1 cellular context compared by ENCODE assay signal in the genomic region with DNA sequence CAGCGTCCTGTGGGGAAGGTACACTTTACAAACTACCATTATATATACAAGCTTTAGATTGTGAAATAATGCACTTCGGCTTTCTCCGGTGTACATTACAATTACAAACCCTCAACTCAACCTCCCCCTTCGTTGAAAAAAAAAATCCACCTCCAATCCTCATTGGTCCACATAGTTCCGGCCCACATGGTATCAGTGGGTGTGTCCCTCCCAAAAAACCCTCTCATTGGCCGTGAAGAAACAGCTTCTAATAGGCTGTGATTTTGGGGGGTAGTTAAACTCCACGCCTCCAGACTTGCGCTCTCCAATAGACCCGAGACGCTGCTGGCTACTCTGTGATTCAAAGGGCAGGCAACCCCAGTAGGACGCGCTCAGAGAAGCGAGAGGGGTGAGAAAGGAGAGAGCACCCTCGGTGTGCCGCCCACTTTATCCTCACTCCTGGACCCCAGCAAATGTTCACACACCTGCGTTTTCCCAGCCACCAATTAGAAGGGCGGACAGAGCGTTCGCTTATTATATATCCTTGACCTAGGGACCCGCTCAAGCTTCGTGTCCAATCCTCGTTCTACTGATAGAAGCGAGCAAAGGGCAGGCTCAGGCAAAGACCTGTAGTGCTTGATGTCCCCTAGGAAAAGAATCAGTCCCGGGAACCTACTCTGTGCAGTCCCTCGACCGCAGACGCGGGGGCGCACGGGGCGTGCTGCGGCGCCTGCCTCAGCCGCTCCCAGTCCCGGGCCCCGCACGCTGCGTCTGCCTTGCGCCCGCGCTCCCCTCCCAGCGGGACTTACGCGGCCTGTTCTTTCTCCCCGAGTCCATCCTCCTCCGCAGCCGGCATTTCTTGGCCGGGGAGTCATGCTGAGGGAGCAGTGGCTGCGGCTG.
A peak's percentile ranks its signal among the peaks of the same experiment; 100 is the strongest.
TF ChIP-seq lines count a peak whose summit lies in the region.

No MANE protein-coding gene starts in this region.

TF ChIP-seq in Ishikawa, 13 proteins besides CTCF, POLR2A, EP300 and RAD21:
- TF ChIP-seq USF1 (IDR thresholded peaks at IDR 0.05) (peak; percentile 70), TCF12 (IDR thresholded peaks at IDR 0.05; ENCODE audit: low read depth) (peak; percentile 11; the same call in 1 of the 2 replicates), EGR1 (IDR thresholded peaks at IDR 0.05) (0 out of 2 replicates have a peak, but pooled peaks have one; percentile 18), CREB1 (IDR thresholded peaks at IDR 0.05; ENCODE audit: low read depth) (no peak), MAX (IDR thresholded peaks at IDR 0.05) (peak; percentile 70; the same call in 1 of the 2 replicates), FOXM1 (IDR thresholded peaks at IDR 0.05; ENCODE audit: borderline replicate concordance, low read depth) (peak; percentile 40; the same call in 1 of the 2 replicates), ZBTB7A (IDR thresholded peaks at IDR 0.05; ENCODE audit: low read depth) (no peak), CEBPB (IDR thresholded peaks at IDR 0.05) (peak; percentile 97), TEAD4 (IDR thresholded peaks at IDR 0.05) (no peak), YY1 (IDR thresholded peaks at IDR 0.05; ENCODE audit: low read depth) (no peak; the same call in 1 of the 2 replicates), NFIC (IDR thresholded peaks at IDR 0.05) (0 out of 2 replicates have a peak, but pooled peaks have one; percentile 2), TAF1 (IDR thresholded peaks at IDR 0.05; ENCODE audit: low read depth) (peak; percentile 97)
- TF ChIP-seq, protein P1, sequence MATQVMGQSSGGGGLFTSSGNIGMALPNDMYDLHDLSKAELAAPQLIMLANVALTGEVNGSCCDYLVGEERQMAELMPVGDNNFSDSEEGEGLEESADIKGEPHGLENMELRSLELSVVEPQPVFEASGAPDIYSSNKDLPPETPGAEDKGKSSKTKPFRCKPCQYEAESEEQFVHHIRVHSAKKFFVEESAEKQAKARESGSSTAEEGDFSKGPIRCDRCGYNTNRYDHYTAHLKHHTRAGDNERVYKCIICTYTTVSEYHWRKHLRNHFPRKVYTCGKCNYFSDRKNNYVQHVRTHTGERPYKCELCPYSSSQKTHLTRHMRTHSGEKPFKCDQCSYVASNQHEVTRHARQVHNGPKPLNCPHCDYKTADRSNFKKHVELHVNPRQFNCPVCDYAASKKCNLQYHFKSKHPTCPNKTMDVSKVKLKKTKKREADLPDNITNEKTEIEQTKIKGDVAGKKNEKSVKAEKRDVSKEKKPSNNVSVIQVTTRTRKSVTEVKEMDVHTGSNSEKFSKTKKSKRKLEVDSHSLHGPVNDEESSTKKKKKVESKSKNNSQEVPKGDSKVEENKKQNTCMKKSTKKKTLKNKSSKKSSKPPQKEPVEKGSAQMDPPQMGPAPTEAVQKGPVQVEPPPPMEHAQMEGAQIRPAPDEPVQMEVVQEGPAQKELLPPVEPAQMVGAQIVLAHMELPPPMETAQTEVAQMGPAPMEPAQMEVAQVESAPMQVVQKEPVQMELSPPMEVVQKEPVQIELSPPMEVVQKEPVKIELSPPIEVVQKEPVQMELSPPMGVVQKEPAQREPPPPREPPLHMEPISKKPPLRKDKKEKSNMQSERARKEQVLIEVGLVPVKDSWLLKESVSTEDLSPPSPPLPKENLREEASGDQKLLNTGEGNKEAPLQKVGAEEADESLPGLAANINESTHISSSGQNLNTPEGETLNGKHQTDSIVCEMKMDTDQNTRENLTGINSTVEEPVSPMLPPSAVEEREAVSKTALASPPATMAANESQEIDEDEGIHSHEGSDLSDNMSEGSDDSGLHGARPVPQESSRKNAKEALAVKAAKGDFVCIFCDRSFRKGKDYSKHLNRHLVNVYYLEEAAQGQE (IDR thresholded peaks at IDR 0.05; ENCODE audit: low read depth) = no peak
